Comparison of ENCODE assay signal across 8 cellular contexts in genomic region chr17:57832711-57833596, GRCh38. TPM values are rescaled to one million over a fixed set of nuclear protein-coding genes. Genes with fewer than 3 reads are reported as not detected.
DNase-seq lines count a peak whose midpoint lies in the region; ATAC-seq and TF ChIP-seq lines count a peak whose summit lies in the region.

No MANE protein-coding gene starts in this region.

- H3K27me3 ChIP-seq in CD4-positive, alpha-beta T cell (ENCODE audit: control insufficient read depth, insufficient read depth, low read length), result no peaks in the 10 kb centered on the region

- H3K4me1 Mint-ChIP-seq in CD4-positive, alpha-beta T cell (ENCODE audit: low read depth), result peaks cover 6% of the 10 kb centered on the region
- H3K4me1 Mint-ChIP-seq in activated CD8-positive, alpha-beta T cell treated with anti-CD3 and anti-CD28 coated beads for 36 hours (ENCODE audit: low read depth), result peaks cover 8% of the 10 kb centered on the region
- H3K4me1 Mint-ChIP-seq in effector memory CD8-positive, alpha-beta T cell (ENCODE audit: low read depth in 2 of 2), result peaks cover 0 to 4% of the 10 kb centered on the region in 2 donors

- H3K9me3 ChIP-seq in CD4-positive, alpha-beta T cell (ENCODE audit: control insufficient read depth, low read length), result no peaks in the 10 kb centered on the region

- no peak overlapping the region for H3K4me3 Mint-ChIP-seq in CD4-positive, alpha-beta T cell
- no peak overlapping the region for H3K4me3 Mint-ChIP-seq in activated CD8-positive, alpha-beta T cell treated with anti-CD3 and anti-CD28 coated beads for 36 hours
- H3K4me3 Mint-ChIP-seq in effector memory CD8-positive, alpha-beta T cell, result no peak overlapping the region

- H3K9me3 Mint-ChIP-seq in CD4-positive, alpha-beta T cell, result no peaks in the 10 kb centered on the region
- no peaks in the 10 kb centered on the region for H3K9me3 Mint-ChIP-seq in activated CD8-positive, alpha-beta T cell treated with anti-CD3 and anti-CD28 coated beads for 36 hours
- H3K9me3 Mint-ChIP-seq in effector memory CD8-positive, alpha-beta T cell, result no peaks in the 10 kb centered on the region

- peak; percentile 43 to 67 (median 57) for DNase-seq in CD4-positive, alpha-beta T cell
- DNase-seq in NCI-H748 treated with DMSO at 0.1 percent for 48 hours (lab: John Stamatoyannopoulos, UW) (peak; percentile 54), lung microvascular endothelial cell (ENCODE audit: low read depth in 2 of 2) (peak; percentile 71 to 72)
- DNase-seq in activated CD8-positive, alpha-beta T cell treated with anti-CD3 and anti-CD28 coated beads for 36 hours, result peak; percentile 84
- DNase-seq in effector memory CD8-positive, alpha-beta T cell, result peak; percentile 54 to 58 (median 57)
- DNase-seq in stimulated activated CD4-positive, alpha-beta T cell treated with anti-CD3 and anti-CD28 coated beads, TNF-alpha, amount 100 ng/mL, for 24 hours (ENCODE audit: low read depth in 3 of 3), result peak; percentile 26 to 62 (median 60)

- H3K27ac Mint-ChIP-seq in CD4-positive, alpha-beta T cell, result no peak overlapping the region
- H3K27ac Mint-ChIP-seq in activated CD8-positive, alpha-beta T cell treated with anti-CD3 and anti-CD28 coated beads for 36 hours, result no peak overlapping the region
- H3K27ac Mint-ChIP-seq in effector memory CD8-positive, alpha-beta T cell, result no peak overlapping the region

- ATAC-seq in CD4-positive, alpha-beta T cell (ENCODE audit: poor library complexity), result peak; percentile 85
- peak; percentile 52 for ATAC-seq in HG02852 (IDR thresholded peaks at IDR 0.05; ENCODE audit: unreplicated experiment)
- ATAC-seq in activated CD8-positive, alpha-beta T cell treated with anti-CD3 and anti-CD28 coated beads for 36 hours, result peak; percentile 75
- peak; percentile 70 for ATAC-seq in effector memory CD8-positive, alpha-beta T cell (replicated peaks)
- ATAC-seq in GM21737 (IDR thresholded peaks at IDR 0.05; ENCODE audit: unreplicated experiment), result no peak

- H3K27ac ChIP-seq in CD4-positive, alpha-beta T cell (ENCODE audit: low read depth, low read length), result no peak overlapping the region

- no peaks in the 10 kb centered on the region for H3K27me3 Mint-ChIP-seq in CD4-positive, alpha-beta T cell
- no peaks in the 10 kb centered on the region for H3K27me3 Mint-ChIP-seq in activated CD8-positive, alpha-beta T cell treated with anti-CD3 and anti-CD28 coated beads for 36 hours
- H3K27me3 Mint-ChIP-seq in effector memory CD8-positive, alpha-beta T cell, result no peaks in the 10 kb centered on the region

- H3K36me3 Mint-ChIP-seq in CD4-positive, alpha-beta T cell (ENCODE audit: low read depth), result peaks cover 6% of the 10 kb centered on the region
- peaks cover 3% of the 10 kb centered on the region for H3K36me3 Mint-ChIP-seq in activated CD8-positive, alpha-beta T cell treated with anti-CD3 and anti-CD28 coated beads for 36 hours (ENCODE audit: low read depth)
- peaks cover 12% of the 10 kb centered on the region for H3K36me3 Mint-ChIP-seq in effector memory CD8-positive, alpha-beta T cell (ENCODE audit: insufficient read depth)

- CTCF ChIA-PET in CD4-positive, alpha-beta T cell (lab: Charles Lee), result interaction anchor here (0.7 to 1.5 kb wide), 9 partner anchors 11 to 704 kb away, joined by 3 to 8 read pairs (median 4); partner anchors contain the start of gene MRPS23
- CTCF ChIA-PET in activated CD8-positive, alpha-beta T cell treated with anti-CD3 and anti-CD28 coated beads for 36 hours (lab: Charles Lee), result interaction anchor here (0.6 to 6.6 kb wide), 60 partner anchors 8 to 822 kb away, joined by 3 to 49 read pairs (median 4); partner anchors contain the start of gene MRPS23

- POLR2A ChIA-PET in CD4-positive, alpha-beta T cell (lab: Charles Lee), result interaction anchor here (0.6 to 2.7 kb wide), 3 partner anchors 17 to 590 kb away, joined by 3 to 11 read pairs (median 3); partner anchors contain the start of gene MRPS23
- POLR2A ChIA-PET in activated CD8-positive, alpha-beta T cell treated with anti-CD3 and anti-CD28 coated beads for 36 hours (lab: Charles Lee), result interaction anchor here (0.7 to 2.9 kb wide), 3 partner anchors 16 to 167 kb away, joined by 3 to 9 read pairs (median 3); partner anchors contain the start of gene MRPS23

- intact Hi-C loops in CD4-positive, alpha-beta T cell (cut with DNase I, micrococcal nuclease), result loop anchor here (1.0 to 5.0 kb wide), 5 partner anchors 86 to 702 kb away; partner anchors contain the start of gene CCDC182 (in 1 of the 2)
- intact Hi-C loops in activated CD8-positive, alpha-beta T cell treated with anti-CD3 and anti-CD28 coated beads for 36 hours (cut with micrococcal nuclease), result loop anchor here (5.0 kb wide), 1 partner anchor 701 kb away; no protein-coding TSS in a partner anchor

- peak; percentile 96 for TF ChIP-seq CTCF in CD4-positive, alpha-beta T cell (IDR thresholded peaks at IDR 0.05)
- peak; percentile 92 for TF ChIP-seq CTCF in activated CD8-positive, alpha-beta T cell treated with anti-CD3 and anti-CD28 coated beads for 36 hours (IDR thresholded peaks at IDR 0.05)

RNA-seq across cellular contexts. Expression of gene MRPS23, which starts 16.9 kb away (rescaled TPM):
- 10 to 100 TPM; 14.6 to 14.7 TPM for total RNA-seq in CD4-positive, alpha-beta T cell
- total RNA-seq in activated CD8-positive, alpha-beta T cell treated with anti-CD3 and anti-CD28 coated beads for 36 hours, result 10 to 100 TPM; 69.5 to 70.0 TPM
- 22.0 and 24.0 TPM in 2 replicates for total RNA-seq in lung microvascular endothelial cell
